ENCODE assay signal across 31 cellular contexts in the genomic region with DNA sequence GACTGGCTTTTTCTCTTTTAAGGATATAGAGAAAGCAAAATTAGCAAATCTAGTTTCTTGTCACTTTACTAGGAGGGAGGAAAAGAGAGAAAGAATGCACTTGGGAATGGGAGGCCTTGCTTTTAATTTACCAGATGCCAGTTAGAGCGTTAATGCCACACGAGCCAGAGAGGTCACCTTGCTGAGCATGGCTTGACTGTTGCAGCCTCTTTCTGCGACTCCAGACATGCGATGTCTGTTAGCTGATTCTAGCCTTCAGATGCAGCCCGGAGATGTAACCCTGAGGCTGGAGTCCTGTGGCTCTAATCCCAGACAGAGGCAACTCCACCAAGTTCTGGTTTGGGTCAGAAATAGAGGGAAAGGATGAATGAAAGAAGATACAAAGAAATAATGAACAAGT.
DNase-seq lines count a peak whose midpoint lies in the region; ATAC-seq lines count a peak whose summit lies in the region.
"Had no signal": no experiment of that assay in that cellular context is flagged by ENCODE, and none has a peak within 500 bp of the region (broad histone marks: within the 10 kb centered on the region; RNA-seq: fewer than 3 reads in every experiment).

No MANE protein-coding gene starts in this region.

- no peak overlapping the region for H2BK5ac ChIP-seq in mesenchymal stem cell (ENCODE audit: low read depth, low read length, poor library complexity, severe bottlenecking)

- H3K4me2 ChIP-seq in mesenchymal stem cell (ENCODE audit: low read length, poor library complexity, severe bottlenecking) = no peak overlapping the region
- H3K4me2 ChIP-seq: KMS-11 had no signal

- ATAC-seq in stimulated activated naive B cell treated with anti-CD40 and anti-IgM and Interleukin-4, amounts not matched to agents 10 μg/mL and 1 μg/mL and 100 μg/mL, for 72 hours (replicated peaks) = no peak
- ATAC-seq: CD8-positive, alpha-beta T cell; HCT116; right lobe of liver; stimulated activated naive CD8-positive, alpha-beta T cell treated with anti-CD3 and anti-CD28 coated beads, Interleukin-15, Interleukin-2, amounts not matched to agents 100 U/mL and 50 U/mL, for 24 hours had no signal

- no peak overlapping the region for H2BK12ac ChIP-seq in mesenchymal stem cell (ENCODE audit: low read length in 2 of 2)

- no peak overlapping the region for H2AFZ ChIP-seq in mesenchymal stem cell (ENCODE audit: low read depth, low read length)

- H3K27me3 Mint-ChIP-seq in stimulated activated naive B cell treated with anti-CD40 and anti-IgM and Interleukin-4, amounts not matched to agents 10 μg/mL and 1 μg/mL and 100 μg/mL, for 72 hours = no peaks in the 10 kb centered on the region

- no peak overlapping the region for H3K18ac ChIP-seq in mesenchymal stem cell (ENCODE audit: low read depth in 1 of 2, low read length in 2 of 2)

- no peaks in the 10 kb centered on the region for H3K27me3 ChIP-seq in mesenchymal stem cell (ENCODE audit: control insufficient read depth in 1 of 2, insufficient read depth in 1 of 2, low read length in 2 of 2)
- H3K27me3 ChIP-seq: esophagus squamous epithelium, right lobe of liver, testis, uterus had no signal

- H3K9me3 ChIP-seq in mesenchymal stem cell (ENCODE audit: control insufficient read depth, low read length) = no peaks in the 10 kb centered on the region
- H3K9me3 ChIP-seq: esophagus squamous epithelium, right lobe of liver, testis, uterus had no signal

- H2BK15ac ChIP-seq in mesenchymal stem cell (ENCODE audit: low read depth, poor library complexity, severe bottlenecking) = no peak overlapping the region

- no peak overlapping the region for H3K14ac ChIP-seq in mesenchymal stem cell (ENCODE audit: low read length in 2 of 2)

- H3K36me3 ChIP-seq in mesenchymal stem cell (ENCODE audit: control insufficient read depth in 1 of 2, insufficient read depth in 2 of 2, low read depth in 1 of 2, low read length in 2 of 2) = peaks cover 37 to 88% of the 10 kb centered on the region in 2 experiments
- H3K36me3 ChIP-seq: uterus had no signal

- H3K4me3 ChIP-seq in mesenchymal stem cell (ENCODE audit: insufficient read depth in 1 of 2, low read depth in 1 of 2, low read length in 2 of 2) = peak overlapping the region in 1 of 2 experiments; percentile 28
- H3K4me3 ChIP-seq: esophagus squamous epithelium, right lobe of liver, testis, uterus had no signal

- H2BK120ac ChIP-seq in mesenchymal stem cell (ENCODE audit: low read depth, low read length) = no peak overlapping the region

- no peak overlapping the region for H2AK5ac ChIP-seq in mesenchymal stem cell (ENCODE audit: low read length, severe bottlenecking)

- no peak overlapping the region for H4K8ac ChIP-seq in mesenchymal stem cell (ENCODE audit: low read length)

- DNase-seq in NCI-H82 (lab: John Stamatoyannopoulos, UW) (peak; percentile 25), NCI-H82 treated with DMSO at 0.1 percent for 48 hours (lab: John Stamatoyannopoulos, UW; ENCODE audit: unreplicated experiment) (no peak), cerebellar cortex (ENCODE audit: low spot score) (peak; percentile 63), mesenchymal stem cell (no peak), putamen (ENCODE audit: low spot score) (no peak), AG08395 (ENCODE audit: low spot score) (no peak)
- no peak for DNase-seq in stimulated activated naive B cell treated with anti-CD40 and anti-IgM and Interleukin-4, amounts not matched to agents 10 μg/mL and 1 μg/mL and 100 μg/mL, for 72 hours
- no peak for DNase-seq in activated naive CD4-positive, alpha-beta T cell (lab: John Stamatoyannopoulos, UW)
- DNase-seq: activated CD4-positive, alpha-beta T cell treated with anti-CD3 and anti-CD28 coated beads for 4 hours; activated gamma-delta T cell; activated T-cell treated with anti-CD3 and anti-CD28 coated beads, Interleukin-2, amount 50 U/mL, for 1 hour; AML-193; CD8-positive, alpha-beta T cell; central memory CD4-positive, alpha-beta T cell; DMS79; esophagus squamous epithelium; foreskin melanocyte; GF-D8; hippocampal formation; immature natural killer cell; NCI-H1417; NCI-H2107; right lobe of liver; stimulated activated CD4-positive, alpha-beta T cell treated with anti-CD3 and anti-CD28 coated beads, Interleukin-12 subunit alpha, Interleukin-12 subunit beta, amount 100 ng/mL, for 4 hours; stimulated activated CD4-positive, alpha-beta T cell treated with anti-CD3 and anti-CD28 coated beads, Interleukin-4, amount 100 ng/mL, for 1 hour; stimulated activated naive CD8-positive, alpha-beta T cell treated with anti-CD3 and anti-CD28 coated beads, Interleukin-15, Interleukin-2, amounts not matched to agents 100 U/mL and 50 U/mL, for 24 hours; T-helper 2 cell; testis; uterus had no signal

- peak overlapping the region; percentile 28 for H3K9ac ChIP-seq in mesenchymal stem cell (ENCODE audit: low read length)
- H3K9ac ChIP-seq: KMS-11 had no signal

- H3K4me1 ChIP-seq in mesenchymal stem cell (ENCODE audit: control insufficient read depth, insufficient read depth, low read depth, low read length) = peaks cover 12% of the 10 kb centered on the region
- H3K4me1 ChIP-seq: right lobe of liver, uterus had no signal

- H3K27ac Mint-ChIP-seq in stimulated activated naive B cell treated with anti-CD40 and anti-IgM and Interleukin-4, amounts not matched to agents 10 μg/mL and 1 μg/mL and 100 μg/mL, for 72 hours = peak overlapping the region; percentile 43
- H3K27ac Mint-ChIP-seq: CD8-positive, alpha-beta T cell; immature natural killer cell had no signal

- no peak overlapping the region for H3K27ac ChIP-seq in mesenchymal stem cell (ENCODE audit: low read length, poor library complexity, severe bottlenecking)
- H3K27ac ChIP-seq: esophagus squamous epithelium, KMS-11, right lobe of liver, testis, uterus had no signal

- no peak overlapping the region for H3K4ac ChIP-seq in mesenchymal stem cell (ENCODE audit: low read depth in 1 of 2, low read length in 2 of 2)

- no peak overlapping the region for H3K4me3 Mint-ChIP-seq in stimulated activated naive B cell treated with anti-CD40 and anti-IgM and Interleukin-4, amounts not matched to agents 10 μg/mL and 1 μg/mL and 100 μg/mL, for 72 hours
- H3K4me3 Mint-ChIP-seq: CD8-positive, alpha-beta T cell; immature natural killer cell had no signal

- 94% methylated on average over 5 of the region's 5 CpGs for WGBS in mesenchymal stem cell

- H3K36me3 Mint-ChIP-seq in stimulated activated naive B cell treated with anti-CD40 and anti-IgM and Interleukin-4, amounts not matched to agents 10 μg/mL and 1 μg/mL and 100 μg/mL, for 72 hours = peaks cover 39 to 57% of the 10 kb centered on the region in 2 donors
- H3K36me3 Mint-ChIP-seq: CD8-positive, alpha-beta T cell had no signal

- H3K23ac ChIP-seq in mesenchymal stem cell (ENCODE audit: low read length in 2 of 2) = no peak overlapping the region

- no peak overlapping the region for H4K91ac ChIP-seq in mesenchymal stem cell (ENCODE audit: low read length)

- no peaks in the 10 kb centered on the region for H3K9me3 Mint-ChIP-seq in stimulated activated naive B cell treated with anti-CD40 and anti-IgM and Interleukin-4, amounts not matched to agents 10 μg/mL and 1 μg/mL and 100 μg/mL, for 72 hours
- H3K9me3 Mint-ChIP-seq: CD8-positive, alpha-beta T cell; immature natural killer cell had no signal

- H3K79me1 ChIP-seq in mesenchymal stem cell (replicated peaks; ENCODE audit: low read length, poor library complexity, severe bottlenecking) = peaks cover 15% of the 10 kb centered on the region

- peaks cover 2 to 5% of the 10 kb centered on the region in 2 donors for H3K4me1 Mint-ChIP-seq in stimulated activated naive B cell treated with anti-CD40 and anti-IgM and Interleukin-4, amounts not matched to agents 10 μg/mL and 1 μg/mL and 100 μg/mL, for 72 hours
- H3K4me1 Mint-ChIP-seq: immature natural killer cell had no signal

Comparison
In these comparisons a context has a peak if more than half of its experiments do, and no peak if none do; other contexts are left out.
1. DNase-seq: peak in NCI-H82 (single experiment) and cerebellar cortex (single experiment); none in NCI-H82 treated with DMSO at 0.1 percent for 48 hours (single experiment), mesenchymal stem cell (single experiment), stimulated activated naive B cell treated with anti-CD40 and anti-IgM and Interleukin-4, amounts not matched to agents 10 μg/mL and 1 μg/mL and 100 μg/mL, for 72 hours (single experiment), putamen (single experiment), AG08395 (single experiment) and activated naive CD4-positive, alpha-beta T cell (0 of 4).